Comparison of ENCODE assay signal across 10 cellular contexts in the genomic region with DNA sequence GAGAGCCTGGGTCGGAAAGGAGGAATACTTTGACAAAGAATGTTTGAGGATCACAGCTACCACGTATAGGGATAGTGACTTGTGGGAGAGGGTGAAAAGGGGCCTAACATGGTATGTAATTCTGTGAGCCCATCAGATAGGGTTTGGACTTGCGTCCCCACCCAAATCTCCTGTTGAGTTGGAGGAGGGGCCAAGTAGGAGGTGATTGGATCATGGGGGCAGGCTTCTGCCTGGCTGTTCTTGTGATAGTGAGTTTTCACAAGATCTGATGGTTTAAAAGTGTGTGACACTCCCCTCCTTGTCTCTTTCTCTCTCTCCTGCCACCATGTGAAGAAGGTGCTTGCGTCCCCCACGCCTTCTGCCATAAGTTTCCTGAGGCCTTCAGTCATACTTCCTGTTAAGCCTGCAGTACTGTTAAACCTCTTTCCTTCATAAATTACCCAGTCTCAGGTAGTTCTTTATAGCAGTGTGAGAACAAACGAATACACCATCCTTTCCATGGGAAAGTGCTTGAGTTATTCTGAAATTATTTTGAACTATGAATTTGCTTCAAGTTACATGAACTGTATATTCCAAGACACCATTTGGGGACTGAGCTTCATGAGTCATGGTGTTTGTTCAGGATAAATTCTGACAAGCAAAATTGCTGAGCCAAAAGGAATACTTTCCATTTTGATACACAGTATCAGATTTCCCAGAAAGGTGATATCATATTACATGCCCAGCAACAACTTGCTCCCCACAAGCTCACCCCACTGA.
A peak's percentile ranks its signal among the peaks of the same experiment; 100 is the strongest.
DNase-seq lines count a peak whose midpoint lies in the region; ATAC-seq lines count a peak whose summit lies in the region.
"Had no signal": no experiment of that assay in that cellular context is flagged by ENCODE, and none has a peak within 500 bp of the region (broad histone marks: within the 10 kb centered on the region; RNA-seq: fewer than 3 reads in every experiment).

No MANE protein-coding gene starts in this region.

- H3K9me3 ChIP-seq in right cardiac atrium (ENCODE audit: control insufficient read depth, low read length) = no peaks in the 10 kb centered on the region
- H3K9me3 ChIP-seq: right lobe of liver, SJSA1 had no signal

- intact Hi-C loops in activated CD4-positive, alpha-beta T cell treated with anti-CD3 and anti-CD28 coated beads for 36 hours (cut with DNase I, micrococcal nuclease) = no loop called here
- intact Hi-C loops in right cardiac atrium (cut with DNase I) = no loop called here

- H3K27me3 ChIP-seq in right cardiac atrium (ENCODE audit: control insufficient read depth, insufficient read depth) = no peaks in the 10 kb centered on the region
- H3K27me3 ChIP-seq: right lobe of liver had no signal

- H3K4me3 Mint-ChIP-seq in activated CD4-positive, alpha-beta T cell treated with anti-CD3 and anti-CD28 coated beads for 36 hours = no peak overlapping the region

- no peak overlapping the region for H3K27ac ChIP-seq in right cardiac atrium (ENCODE audit: low read length)
- H3K27ac ChIP-seq: right lobe of liver, SJSA1 had no signal

- peaks cover 4% of the 10 kb centered on the region for H3K9me3 Mint-ChIP-seq in activated CD4-positive, alpha-beta T cell treated with anti-CD3 and anti-CD28 coated beads for 36 hours (ENCODE audit: low read depth)

- DNase-seq in activated CD4-positive, alpha-beta T cell treated with anti-CD3 and anti-CD28 coated beads for 36 hours = no peak
- no peak for DNase-seq in activated CD4-positive, alpha-beta T cell treated with anti-CD3 and anti-CD28 coated beads, Interleukin-2, amount 50 U/mL, for 1 hour
- DNase-seq in NCI-H2171 (lab: John Stamatoyannopoulos, UW) (peak; percentile 7), dermis blood vessel endothelial cell (peak; percentile 37), pulmonary artery endothelial cell (ENCODE audit: low read depth, low spot score) (peak; percentile 2), right cardiac atrium (no peak), SHP77 (lab: John Stamatoyannopoulos, UW) (no peak)
- DNase-seq: right lobe of liver had no signal

- no peaks in the 10 kb centered on the region for H3K27me3 Mint-ChIP-seq in activated CD4-positive, alpha-beta T cell treated with anti-CD3 and anti-CD28 coated beads for 36 hours

- no peaks in the 10 kb centered on the region for H3K36me3 Mint-ChIP-seq in activated CD4-positive, alpha-beta T cell treated with anti-CD3 and anti-CD28 coated beads for 36 hours (ENCODE audit: low read depth)

- no peaks in the 10 kb centered on the region for H3K4me1 ChIP-seq in right cardiac atrium (ENCODE audit: control insufficient read depth, insufficient read depth, low read length)
- H3K4me1 ChIP-seq: right lobe of liver, SJSA1 had no signal

- no peak overlapping the region for H3K4me3 ChIP-seq in right cardiac atrium (ENCODE audit: low read length)
- H3K4me3 ChIP-seq: right lobe of liver, SJSA1 had no signal

- CTCF ChIA-PET in activated CD4-positive, alpha-beta T cell treated with anti-CD3 and anti-CD28 coated beads for 36 hours (lab: Charles Lee) = interaction anchor here (0.6 kb wide), 1 partner anchor 1674 kb away, joined by 6 read pairs; no protein-coding TSS in a partner anchor

- H3K4me1 Mint-ChIP-seq in activated CD4-positive, alpha-beta T cell treated with anti-CD3 and anti-CD28 coated beads for 36 hours = peaks cover 29% of the 10 kb centered on the region

- 85% methylated on average over 6 of the region's 6 CpGs for WGBS in right cardiac atrium

- POLR2A ChIA-PET in activated CD4-positive, alpha-beta T cell treated with anti-CD3 and anti-CD28 coated beads for 36 hours (lab: Charles Lee) = no interaction called here

- H3K27ac Mint-ChIP-seq in activated CD4-positive, alpha-beta T cell treated with anti-CD3 and anti-CD28 coated beads for 36 hours = peak overlapping the region; percentile 67

- ATAC-seq in activated CD4-positive, alpha-beta T cell treated with anti-CD3 and anti-CD28 coated beads for 36 hours = no peak
- ATAC-seq in right cardiac atrium (no peak), GM21737 (IDR thresholded peaks at IDR 0.05; ENCODE audit: unreplicated experiment) (no peak)

Comparison
In these comparisons a context has a peak if more than half of its experiments do, and no peak if none do; other contexts are left out.
1. DNase-seq: peak in NCI-H2171 (single experiment), dermis blood vessel endothelial cell (single experiment) and pulmonary artery endothelial cell (single experiment); none in activated CD4-positive, alpha-beta T cell treated with anti-CD3 and anti-CD28 coated beads for 36 hours (single experiment), activated CD4-positive, alpha-beta T cell treated with anti-CD3 and anti-CD28 coated beads, Interleukin-2, amount 50 U/mL, for 1 hour (single experiment), right cardiac atrium (0 of 3) and SHP77 (0 of 2).